In the genomic region with DNA sequence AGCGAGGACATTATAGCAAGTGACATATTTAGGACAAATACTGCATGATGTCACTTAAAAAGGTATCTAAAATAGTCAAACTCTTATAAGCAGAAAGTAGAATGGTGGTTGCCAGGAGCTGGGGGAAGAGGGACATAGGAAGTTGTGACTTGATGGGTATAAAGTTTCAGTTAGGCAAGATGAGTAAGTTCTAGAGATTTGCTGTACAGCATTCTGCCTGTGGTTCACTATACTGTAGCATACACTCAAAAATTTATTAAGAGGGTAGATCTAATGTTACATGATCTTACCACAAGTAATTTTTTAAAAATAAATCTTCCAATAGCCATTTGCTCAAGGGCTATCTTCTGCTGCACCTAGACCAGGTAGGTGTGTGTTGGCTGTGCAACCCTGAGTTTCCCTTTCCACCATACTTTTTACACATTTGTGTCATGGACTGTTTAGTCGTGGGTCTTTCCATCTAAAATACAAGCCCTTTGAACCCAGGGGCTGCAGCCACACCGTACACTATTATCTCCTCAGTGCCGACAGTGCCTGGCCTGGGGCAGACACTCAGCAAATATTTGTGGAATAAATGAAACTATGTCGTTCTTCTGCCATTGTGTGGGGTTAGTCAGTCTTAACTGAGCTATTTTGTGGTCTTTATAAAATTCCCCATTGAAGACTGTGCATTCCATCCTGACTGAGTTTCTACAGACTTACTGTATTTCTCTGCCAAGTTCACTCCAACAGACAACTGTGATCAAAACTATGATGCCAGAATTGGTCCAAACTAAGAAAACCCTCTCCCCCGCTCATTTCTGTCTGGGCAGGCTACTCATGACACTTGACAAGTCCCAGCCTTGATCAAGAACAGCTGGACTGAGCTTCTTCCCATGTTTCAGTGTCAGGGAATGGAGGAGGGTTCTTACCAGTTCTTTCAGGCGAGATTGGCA, we compare ENCODE assay signal across 11 cellular contexts.
DNase-seq lines count a peak whose midpoint lies in the region; TF ChIP-seq lines count a peak whose summit lies in the region.
"Had no signal": no experiment of that assay in that cellular context is flagged by ENCODE, and none has a peak within 500 bp of the region (broad histone marks: within the 10 kb centered on the region; RNA-seq: fewer than 3 reads in every experiment).

No MANE protein-coding gene starts in this region.

- CTCF ChIA-PET in BJ (lab: Yijun Ruan, JAX): interaction anchor here (0.7 to 1.2 kb wide), 4 partner anchors 79 to 249 kb away, joined by 3 read pairs; no protein-coding TSS in a partner anchor
- CTCF ChIA-PET in SK-N-SH (lab: Yijun Ruan, JAX): interaction anchor here (0.7 kb wide), 1 partner anchor 566 kb away, joined by 3 read pairs; a partner anchor contains a TSS

- H4K20me1 ChIP-seq in SK-N-SH (ENCODE audit: insufficient read depth): no peaks in the 10 kb centered on the region

- H3F3A ChIP-seq in SK-N-SH (replicated peaks; ENCODE audit: insufficient read depth): peaks cover 25% of the 10 kb centered on the region

- H3K4me2 ChIP-seq in SK-N-SH: peak overlapping the region; percentile 72

- H3K27ac ChIP-seq in SK-N-SH (ENCODE audit: low read depth in 2 of 2, low read length in 1 of 2) (peak overlapping the region; percentile 88 to 99), rectal smooth muscle tissue (ENCODE audit: low read depth, low read length) (peak overlapping the region; percentile 33)

- 19% methylated on average over 7 of the region's 7 CpGs for WGBS in SK-N-SH (ENCODE audit: low lambda C conversion rate)

- H3K27me3 ChIP-seq in BJ (ENCODE audit: control insufficient read depth, insufficient read depth, low read length) (no peaks in the 10 kb centered on the region), SK-N-SH (ENCODE audit: insufficient read depth) (no peaks in the 10 kb centered on the region), rectal smooth muscle tissue (ENCODE audit: control insufficient read depth, insufficient read depth, low read length) (no peaks in the 10 kb centered on the region)

- no peaks in the 10 kb centered on the region for H3K9me3 ChIP-seq in SK-N-SH

- DNase-seq in BJ (ENCODE audit: low read depth): peak; percentile 99
- DNase-seq in SK-N-SH: no peak
- DNase-seq in fibroblast of villous mesenchyme (ENCODE audit: low read depth): peak; percentile 95
- DNase-seq in NCI-H1436 (lab: John Stamatoyannopoulos, UW): no peak
- DNase-seq in T-helper 9 cell: no peak
- no peak for DNase-seq in NCI-H146 (lab: John Stamatoyannopoulos, UW)
- no peak for DNase-seq in medulla oblongata (ENCODE audit: extremely low spot score)
- DNase-seq: amygdala, DND-41, NCI-H1436 treated with DMSO at 0.1 percent for 48 hours had no signal

- 0 out of 2 replicates have a peak overlapping the region, but pooled peaks have one; percentile 27 for H2AFZ ChIP-seq in SK-N-SH (ENCODE audit: low read depth)

- H3K36me3 ChIP-seq in BJ (ENCODE audit: control insufficient read depth, insufficient read depth, low read length) (no peaks in the 10 kb centered on the region), SK-N-SH (replicated peaks in 1 of 2; ENCODE audit: control insufficient read depth in 1 of 2, insufficient read depth in 2 of 2, low read length in 1 of 2) (no peaks in the 10 kb centered on the region), rectal smooth muscle tissue (ENCODE audit: control insufficient read depth, insufficient read depth, low read length) (no peaks in the 10 kb centered on the region)

- H3K4me1 ChIP-seq in SK-N-SH (ENCODE audit: control insufficient read depth in 1 of 2, insufficient read depth in 2 of 2, low read depth in 1 of 2, low read length in 1 of 2) (peaks cover 7 to 26% of the 10 kb centered on the region in 2 experiments), rectal smooth muscle tissue (ENCODE audit: control insufficient read depth, insufficient read depth, low read length) (peaks cover 3% of the 10 kb centered on the region)

- H3K79me2 ChIP-seq in SK-N-SH (ENCODE audit: insufficient read depth): no peaks in the 10 kb centered on the region

- 0 out of 2 replicates have a peak, but pooled peaks have one; percentile 15 for TF ChIP-seq RAD21 in SK-N-SH (IDR thresholded peaks at IDR 0.05; ENCODE audit: low read length)

- no peak overlapping the region for H3K4me3 ChIP-seq in BJ (ENCODE audit: low read depth, low read length)
- peak overlapping the region; percentile 12 to 48; a peak in 3 of 4 replicates for H3K4me3 ChIP-seq in SK-N-SH (ENCODE audit: low read depth in 2 of 2, low read length in 1 of 2)
- peak overlapping the region; percentile 20 for H3K4me3 ChIP-seq in fibroblast of villous mesenchyme (ENCODE audit: low read depth, low read length)
- no peak overlapping the region for H3K4me3 ChIP-seq in rectal smooth muscle tissue (ENCODE audit: low read length)

- peak overlapping the region; percentile 77 for H3K9ac ChIP-seq in SK-N-SH
- H3K9ac ChIP-seq in rectal smooth muscle tissue (ENCODE audit: low read length): no peak overlapping the region

- peak; percentile 73 to 99 for TF ChIP-seq EP300 in SK-N-SH (IDR thresholded peaks at IDR 0.05; ENCODE audit: borderline replicate concordance in 1 of 2, low read depth in 1 of 2, low read length in 1 of 2)

- TF ChIP-seq CTCF in BJ (IDR thresholded peaks at IDR 0.05; ENCODE audit: insufficient read depth, low read depth, low read length) (0 out of 2 replicates have a peak, but pooled peaks have one; percentile 1), SK-N-SH (IDR thresholded peaks at IDR 0.05) (no peak), fibroblast of villous mesenchyme (IDR thresholded peaks at IDR 0.05; ENCODE audit: insufficient read depth, low read depth, low read length) (no peak)

- POLR2A ChIA-PET in BJ (lab: Charles Lee): interaction anchor here (0.6 to 1.0 kb wide), 4 partner anchors 9 to 260 kb away, joined by 4 to 16 read pairs (median 10); a partner anchor contains a TSS
- POLR2A ChIA-PET in SK-N-SH (lab: Yijun Ruan, JAX): no interaction called here

- H3K9me2 ChIP-seq in SK-N-SH: no peaks in the 10 kb centered on the region

TF ChIP-seq in SK-N-SH, 30 proteins besides CTCF, POLR2A, EP300 and RAD21 (continues in another document):
- TF ChIP-seq, protein P1, sequence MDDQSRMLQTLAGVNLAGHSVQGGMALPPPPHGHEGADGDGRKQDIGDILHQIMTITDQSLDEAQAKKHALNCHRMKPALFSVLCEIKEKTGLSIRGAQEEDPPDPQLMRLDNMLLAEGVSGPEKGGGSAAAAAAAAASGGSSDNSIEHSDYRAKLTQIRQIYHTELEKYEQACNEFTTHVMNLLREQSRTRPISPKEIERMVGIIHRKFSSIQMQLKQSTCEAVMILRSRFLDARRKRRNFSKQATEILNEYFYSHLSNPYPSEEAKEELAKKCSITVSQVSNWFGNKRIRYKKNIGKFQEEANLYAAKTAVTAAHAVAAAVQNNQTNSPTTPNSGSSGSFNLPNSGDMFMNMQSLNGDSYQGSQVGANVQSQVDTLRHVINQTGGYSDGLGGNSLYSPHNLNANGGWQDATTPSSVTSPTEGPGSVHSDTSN (IDR thresholded peaks at IDR 0.05): peak; percentile 96
- TF ChIP-seq FOSL2 (IDR thresholded peaks at IDR 0.05; ENCODE audit: borderline replicate concordance, low read depth) (peak; percentile 83), TCF12 (IDR thresholded peaks at IDR 0.05) (peak; percentile 98), GABPA (IDR thresholded peaks at IDR 0.05; ENCODE audit: low read depth) (peak; percentile 21; the same call in 1 of the 2 replicates), FOXJ3 (CRISPR knock-in tag; IDR thresholded peaks at IDR 0.05) (no peak), SMC3 (IDR thresholded peaks at IDR 0.05; ENCODE audit: low read depth, low read length) (no peak; the same call in 1 of the 2 replicates), TEAD4 (IDR thresholded peaks at IDR 0.05; ENCODE audit: borderline replicate concordance, insufficient read depth) (peak; percentile 96)
- TF ChIP-seq, protein P2, sequence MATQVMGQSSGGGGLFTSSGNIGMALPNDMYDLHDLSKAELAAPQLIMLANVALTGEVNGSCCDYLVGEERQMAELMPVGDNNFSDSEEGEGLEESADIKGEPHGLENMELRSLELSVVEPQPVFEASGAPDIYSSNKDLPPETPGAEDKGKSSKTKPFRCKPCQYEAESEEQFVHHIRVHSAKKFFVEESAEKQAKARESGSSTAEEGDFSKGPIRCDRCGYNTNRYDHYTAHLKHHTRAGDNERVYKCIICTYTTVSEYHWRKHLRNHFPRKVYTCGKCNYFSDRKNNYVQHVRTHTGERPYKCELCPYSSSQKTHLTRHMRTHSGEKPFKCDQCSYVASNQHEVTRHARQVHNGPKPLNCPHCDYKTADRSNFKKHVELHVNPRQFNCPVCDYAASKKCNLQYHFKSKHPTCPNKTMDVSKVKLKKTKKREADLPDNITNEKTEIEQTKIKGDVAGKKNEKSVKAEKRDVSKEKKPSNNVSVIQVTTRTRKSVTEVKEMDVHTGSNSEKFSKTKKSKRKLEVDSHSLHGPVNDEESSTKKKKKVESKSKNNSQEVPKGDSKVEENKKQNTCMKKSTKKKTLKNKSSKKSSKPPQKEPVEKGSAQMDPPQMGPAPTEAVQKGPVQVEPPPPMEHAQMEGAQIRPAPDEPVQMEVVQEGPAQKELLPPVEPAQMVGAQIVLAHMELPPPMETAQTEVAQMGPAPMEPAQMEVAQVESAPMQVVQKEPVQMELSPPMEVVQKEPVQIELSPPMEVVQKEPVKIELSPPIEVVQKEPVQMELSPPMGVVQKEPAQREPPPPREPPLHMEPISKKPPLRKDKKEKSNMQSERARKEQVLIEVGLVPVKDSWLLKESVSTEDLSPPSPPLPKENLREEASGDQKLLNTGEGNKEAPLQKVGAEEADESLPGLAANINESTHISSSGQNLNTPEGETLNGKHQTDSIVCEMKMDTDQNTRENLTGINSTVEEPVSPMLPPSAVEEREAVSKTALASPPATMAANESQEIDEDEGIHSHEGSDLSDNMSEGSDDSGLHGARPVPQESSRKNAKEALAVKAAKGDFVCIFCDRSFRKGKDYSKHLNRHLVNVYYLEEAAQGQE (IDR thresholded peaks at IDR 0.05; ENCODE audit: low read depth, low read length): peak; percentile 59; the same call in 1 of the 2 replicates
- TF ChIP-seq, protein P3, sequence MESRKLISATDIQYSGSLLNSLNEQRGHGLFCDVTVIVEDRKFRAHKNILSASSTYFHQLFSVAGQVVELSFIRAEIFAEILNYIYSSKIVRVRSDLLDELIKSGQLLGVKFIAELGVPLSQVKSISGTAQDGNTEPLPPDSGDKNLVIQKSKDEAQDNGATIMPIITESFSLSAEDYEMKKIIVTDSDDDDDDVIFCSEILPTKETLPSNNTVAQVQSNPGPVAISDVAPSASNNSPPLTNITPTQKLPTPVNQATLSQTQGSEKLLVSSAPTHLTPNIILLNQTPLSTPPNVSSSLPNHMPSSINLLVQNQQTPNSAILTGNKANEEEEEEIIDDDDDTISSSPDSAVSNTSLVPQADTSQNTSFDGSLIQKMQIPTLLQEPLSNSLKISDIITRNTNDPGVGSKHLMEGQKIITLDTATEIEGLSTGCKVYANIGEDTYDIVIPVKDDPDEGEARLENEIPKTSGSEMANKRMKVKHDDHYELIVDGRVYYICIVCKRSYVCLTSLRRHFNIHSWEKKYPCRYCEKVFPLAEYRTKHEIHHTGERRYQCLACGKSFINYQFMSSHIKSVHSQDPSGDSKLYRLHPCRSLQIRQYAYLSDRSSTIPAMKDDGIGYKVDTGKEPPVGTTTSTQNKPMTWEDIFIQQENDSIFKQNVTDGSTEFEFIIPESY (IDR thresholded peaks at IDR 0.05; ENCODE audit: borderline replicate concordance, low read depth): 0 out of 2 replicates have a peak, but pooled peaks have one; percentile 23

Comparison
In these comparisons a context has a peak if more than half of its experiments do, and no peak if none do; other contexts are left out.
1. DNase-seq: peak in BJ (single experiment) and fibroblast of villous mesenchyme (single experiment); none in SK-N-SH (single experiment), NCI-H1436 (single experiment), T-helper 9 cell (single experiment), NCI-H146 (single experiment) and medulla oblongata (single experiment).
2. H3K4me3 ChIP-seq: peak in SK-N-SH (2 of 2) and fibroblast of villous mesenchyme (single experiment); none in BJ (single experiment) and rectal smooth muscle tissue (single experiment).